23 cellular contexts compared by ENCODE assay signal in genomic region chr17:80163315-80163714, GRCh38. TPM values are rescaled to one million over a fixed set of nuclear protein-coding genes. Genes with fewer than 3 reads are reported as not detected.
"Had no signal": no experiment of that assay in that cellular context is flagged by ENCODE, and none has a peak within 500 bp of the region (broad histone marks: within the 10 kb centered on the region; RNA-seq: fewer than 3 reads in every experiment).

No MANE protein-coding gene starts in this region.

- H3K9me3 ChIP-seq: left ventricle myocardium inferior, right lobe of liver, suprapubic skin, tibial nerve had no signal

- H3K4me3 ChIP-seq: left ventricle myocardium inferior, neural progenitor cell, right lobe of liver, suprapubic skin, tibial nerve had no signal

- H3K4me1 Mint-ChIP-seq: activated CD4-positive, alpha-beta T cell treated with anti-CD3 and anti-CD28 coated beads for 36 hours; stimulated activated naive CD8-positive, alpha-beta T cell treated with anti-CD3 and anti-CD28 coated beads, Interleukin-15, amount 100 ng/mL, for 72 hours had no signal

- H3K36me3 Mint-ChIP-seq: activated naive CD8-positive, alpha-beta T cell treated with anti-CD3 and anti-CD28 coated beads, Interleukin-2, amount 10 ng/mL, durations not matched to agents 7 days and 5 days; naive thymus-derived CD8-positive, alpha-beta T cell; neural progenitor cell; stimulated activated effector memory CD8-positive, alpha-beta T cell treated with anti-CD3 and anti-CD28 coated beads, Interleukin-12 subunit alpha, Interleukin-12 subunit beta, amount 100 ng/mL, for 72 hours; WTC11 had no signal

- H3K4me3 Mint-ChIP-seq: activated CD4-positive, alpha-beta T cell treated with anti-CD3 and anti-CD28 coated beads for 36 hours; activated naive CD4-positive, alpha-beta T cell treated with anti-CD3 and anti-CD28 coated beads for 36 hours; activated naive CD8-positive, alpha-beta T cell treated with anti-CD3 and anti-CD28 coated beads, Interleukin-2, amount 10 ng/mL, durations not matched to agents 7 days and 5 days; naive thymus-derived CD8-positive, alpha-beta T cell; neural progenitor cell; stimulated activated effector memory CD8-positive, alpha-beta T cell treated with anti-CD3 and anti-CD28 coated beads, Interleukin-12 subunit alpha, Interleukin-12 subunit beta, amount 100 ng/mL, for 72 hours; stimulated activated naive CD8-positive, alpha-beta T cell treated with anti-CD3 and anti-CD28 coated beads, Interleukin-15, amount 100 ng/mL, for 72 hours; WTC11 had no signal

- ATAC-seq: activated CD4-positive, alpha-beta T cell treated with anti-CD3 and anti-CD28 coated beads for 36 hours; foreskin keratinocyte; naive thymus-derived CD8-positive, alpha-beta T cell; right lobe of liver; stimulated activated effector memory CD8-positive, alpha-beta T cell treated with anti-CD3 and anti-CD28 coated beads, Interleukin-12 subunit alpha, Interleukin-12 subunit beta, amount 100 ng/mL, for 72 hours; stimulated activated naive CD8-positive, alpha-beta T cell treated with anti-CD3 and anti-CD28 coated beads, Interleukin-15, amount 100 ng/mL, for 72 hours; WTC11 had no signal

- H3K27ac Mint-ChIP-seq: activated CD4-positive, alpha-beta T cell treated with anti-CD3 and anti-CD28 coated beads for 36 hours; activated naive CD4-positive, alpha-beta T cell treated with anti-CD3 and anti-CD28 coated beads for 36 hours; activated naive CD8-positive, alpha-beta T cell treated with anti-CD3 and anti-CD28 coated beads, Interleukin-2, amount 10 ng/mL, durations not matched to agents 7 days and 5 days; naive thymus-derived CD8-positive, alpha-beta T cell; neural progenitor cell; stimulated activated effector memory CD8-positive, alpha-beta T cell treated with anti-CD3 and anti-CD28 coated beads, Interleukin-12 subunit alpha, Interleukin-12 subunit beta, amount 100 ng/mL, for 72 hours; stimulated activated naive CD8-positive, alpha-beta T cell treated with anti-CD3 and anti-CD28 coated beads, Interleukin-15, amount 100 ng/mL, for 72 hours; WTC11 had no signal

- DNase-seq: activated CD4-positive, alpha-beta T cell treated with anti-CD3 and anti-CD28 coated beads for 36 hours; activated CD4-positive, alpha-beta T cell treated with anti-CD3 and anti-CD28 coated beads, Interleukin-2, amount 50 U/mL, for 4 hours; activated CD8-positive, alpha-beta memory T cell treated with anti-CD3 and anti-CD28 coated beads, Interleukin-2, amount 50 U/mL, for 48 hours; activated effector memory CD4-positive, alpha-beta T cell treated with Interleukin-2 at 50 U/mL for 16 hours; activated naive CD4-positive, alpha-beta T cell treated with anti-CD3 and anti-CD28 coated beads for 36 hours; activated naive CD8-positive, alpha-beta T cell treated with anti-CD3 and anti-CD28 coated beads, Interleukin-2, amount 10 ng/mL, durations not matched to agents 7 days and 5 days; activated T-cell treated with anti-CD3 and anti-CD28 coated beads, Interleukin-2, amount 50 U/mL, for 48 hours; cerebellar nuclear complex; effector CD4-positive, alpha-beta T cell; foreskin keratinocyte; left ventricle myocardium inferior; naive thymus-derived CD8-positive, alpha-beta T cell; right lobe of liver; small intestine; stimulated activated CD4-positive, alpha-beta T cell treated with anti-CD3 and anti-CD28 coated beads, Interleukin-2, amount 100 ng/mL, for 24 hours; stimulated activated naive CD8-positive, alpha-beta T cell treated with anti-CD3 and anti-CD28 coated beads, Interleukin-15, amount 100 ng/mL, for 72 hours had no signal

RNA-seq across cellular contexts. Expression of gene CARD14, which starts 6.5 kb away (rescaled TPM):
- total RNA-seq: activated CD4-positive, alpha-beta T cell treated with anti-CD3 and anti-CD28 coated beads for 36 hours; activated CD8-positive, alpha-beta memory T cell treated with anti-CD3 and anti-CD28 coated beads for 36 hours; activated naive CD4-positive, alpha-beta T cell treated with anti-CD3 and anti-CD28 coated beads for 36 hours; activated naive CD8-positive, alpha-beta T cell treated with anti-CD3 and anti-CD28 coated beads, Interleukin-2, amount 10 ng/mL, durations not matched to agents 7 days and 5 days; naive thymus-derived CD8-positive, alpha-beta T cell; T-helper 2 cell treated with Interferon-gamma antibody and Interleukin-4, amounts not matched to agents 100 ng/mL and 5 ng/mL, for 36 hours had no signal
